In the genomic region with DNA sequence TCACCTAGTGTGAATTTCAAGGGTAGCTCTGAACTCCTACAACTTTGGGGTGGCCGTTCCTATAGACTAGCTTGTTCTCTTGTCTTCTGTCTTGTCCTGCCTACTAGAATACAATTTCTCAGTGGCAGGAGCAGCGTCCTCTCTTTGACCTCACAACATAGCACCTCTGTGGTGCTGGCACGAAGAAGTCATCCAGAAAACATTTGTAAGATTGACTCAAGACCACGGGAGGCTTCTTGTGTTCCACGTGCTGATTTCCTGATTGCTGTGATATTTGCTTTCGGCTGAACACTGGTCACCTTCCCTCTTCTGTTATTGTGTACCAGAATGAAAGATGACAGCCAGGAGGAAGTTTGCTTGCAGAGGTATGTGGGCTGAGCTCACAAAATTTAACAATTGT, we compare ENCODE assay signal across 29 cellular contexts. TPM values are rescaled to one million over a fixed set of nuclear protein-coding genes. Genes with fewer than 3 reads are reported as not detected.
DNase-seq lines count a peak whose midpoint lies in the region; ATAC-seq, FAIRE-seq and TF ChIP-seq lines count a peak whose summit lies in the region.
"Had no signal": no experiment of that assay in that cellular context is flagged by ENCODE, and none has a peak within 500 bp of the region (broad histone marks: within the 10 kb centered on the region; RNA-seq: fewer than 3 reads in every experiment).

No MANE protein-coding gene starts in this region.

- no peak overlapping the region for H2AFZ ChIP-seq in hepatocyte

- H3K27ac Mint-ChIP-seq in activated T-helper 1 cell treated with anti-CD3 and anti-CD28 coated beads, Interleukin-12 subunit alpha, Interleukin-12 subunit beta, Interleukin-2, Interleukin-4 antibody, amounts not matched to agents 30 ng/mL and 10 ng/mL and 1 ng/mL, durations not matched to agents 14 hours and 24 hours and 36 hours, result no peak overlapping the region
- H3K27ac Mint-ChIP-seq: activated CD8-positive, alpha-beta T cell treated with anti-CD3 and anti-CD28 coated beads for 36 hours; activated T-helper 17 cell treated with anti-CD3 and anti-CD28 coated beads, Interleukin-2, amount 50 U/mL, for 72 hours; dendritic cell treated with granulocyte-macrophage colony-stimulating factor and Interleukin-4, amounts not matched to agents 40 ng/mL and 50 ng/mL, for 4 days; type B pancreatic cell had no signal

- no peak for TF ChIP-seq CTCF in hepatocyte (IDR thresholded peaks at IDR 0.05; ENCODE audit: poor library complexity)

- H4K20me1 ChIP-seq in hepatocyte (ENCODE audit: insufficient read depth, poor library complexity, severe bottlenecking), result no peaks in the 10 kb centered on the region

- no peaks in the 10 kb centered on the region for H3K36me3 ChIP-seq in hepatocyte (replicated peaks; ENCODE audit: insufficient read depth, low read depth)

- H3K4me1 ChIP-seq in hepatocyte (ENCODE audit: insufficient read depth), result no peaks in the 10 kb centered on the region
- H3K4me1 ChIP-seq: psoas muscle had no signal

- peaks cover 8% of the 10 kb centered on the region for H3K27me3 Mint-ChIP-seq in activated T-helper 1 cell treated with anti-CD3 and anti-CD28 coated beads, Interleukin-12 subunit alpha, Interleukin-12 subunit beta, Interleukin-2, Interleukin-4 antibody, amounts not matched to agents 30 ng/mL and 10 ng/mL and 1 ng/mL, durations not matched to agents 14 hours and 24 hours and 36 hours (ENCODE audit: insufficient read depth)
- H3K27me3 Mint-ChIP-seq: activated CD8-positive, alpha-beta T cell treated with anti-CD3 and anti-CD28 coated beads for 36 hours; activated T-helper 17 cell treated with anti-CD3 and anti-CD28 coated beads, Interleukin-2, amount 50 U/mL, for 72 hours had no signal

- intact Hi-C loops in activated T-helper 1 cell treated with anti-CD3 and anti-CD28 coated beads, Interleukin-12 subunit alpha, Interleukin-12 subunit beta, Interleukin-2, Interleukin-4 antibody, amounts not matched to agents 30 ng/mL and 10 ng/mL and 1 ng/mL, durations not matched to agents 14 hours and 24 hours and 36 hours (cut with micrococcal nuclease), result loop anchor here (2.0 to 5.0 kb wide), 2 partner anchors 150 to 218 kb away; a partner anchor contains a TSS

- H3K4me1 Mint-ChIP-seq in activated T-helper 1 cell treated with anti-CD3 and anti-CD28 coated beads, Interleukin-12 subunit alpha, Interleukin-12 subunit beta, Interleukin-2, Interleukin-4 antibody, amounts not matched to agents 30 ng/mL and 10 ng/mL and 1 ng/mL, durations not matched to agents 14 hours and 24 hours and 36 hours (ENCODE audit: low read depth), result peaks cover 16% of the 10 kb centered on the region
- H3K4me1 Mint-ChIP-seq: activated T-helper 17 cell treated with anti-CD3 and anti-CD28 coated beads, Interleukin-2, amount 50 U/mL, for 72 hours had no signal

- no peaks in the 10 kb centered on the region for H3K9me2 ChIP-seq in hepatocyte (replicated peaks; ENCODE audit: insufficient read depth)

- no peaks in the 10 kb centered on the region for H3K9me3 ChIP-seq in hepatocyte (ENCODE audit: low read depth)
- H3K9me3 ChIP-seq: psoas muscle had no signal

- no peak for TF ChIP-seq POLR2A in GM12892 (IDR thresholded peaks at IDR 0.05; ENCODE audit: low read depth, low read length)

- no peak overlapping the region for H3K4me3 ChIP-seq in hepatocyte
- H3K4me3 ChIP-seq: psoas muscle had no signal

- no peaks in the 10 kb centered on the region for H3K9me3 Mint-ChIP-seq in activated T-helper 1 cell treated with anti-CD3 and anti-CD28 coated beads, Interleukin-12 subunit alpha, Interleukin-12 subunit beta, Interleukin-2, Interleukin-4 antibody, amounts not matched to agents 30 ng/mL and 10 ng/mL and 1 ng/mL, durations not matched to agents 14 hours and 24 hours and 36 hours
- H3K9me3 Mint-ChIP-seq: activated CD8-positive, alpha-beta T cell treated with anti-CD3 and anti-CD28 coated beads for 36 hours; activated T-helper 17 cell treated with anti-CD3 and anti-CD28 coated beads, Interleukin-2, amount 50 U/mL, for 72 hours had no signal

- H3K4me3 Mint-ChIP-seq in activated T-helper 1 cell treated with anti-CD3 and anti-CD28 coated beads, Interleukin-12 subunit alpha, Interleukin-12 subunit beta, Interleukin-2, Interleukin-4 antibody, amounts not matched to agents 30 ng/mL and 10 ng/mL and 1 ng/mL, durations not matched to agents 14 hours and 24 hours and 36 hours, result no peak overlapping the region
- H3K4me3 Mint-ChIP-seq: activated CD8-positive, alpha-beta T cell treated with anti-CD3 and anti-CD28 coated beads for 36 hours; activated T-helper 17 cell treated with anti-CD3 and anti-CD28 coated beads, Interleukin-2, amount 50 U/mL, for 72 hours; dendritic cell treated with granulocyte-macrophage colony-stimulating factor and Interleukin-4, amounts not matched to agents 40 ng/mL and 50 ng/mL, for 4 days; type B pancreatic cell had no signal

- no peak for ATAC-seq in HG02884 (IDR thresholded peaks at IDR 0.05; ENCODE audit: unreplicated experiment)
- ATAC-seq: activated CD8-positive, alpha-beta T cell treated with anti-CD3 and anti-CD28 coated beads for 36 hours; activated T-helper 17 cell treated with anti-CD3 and anti-CD28 coated beads, Interleukin-2, amount 50 U/mL, for 72 hours; Panc1; psoas muscle had no signal

- H3K36me3 Mint-ChIP-seq in activated T-helper 1 cell treated with anti-CD3 and anti-CD28 coated beads, Interleukin-12 subunit alpha, Interleukin-12 subunit beta, Interleukin-2, Interleukin-4 antibody, amounts not matched to agents 30 ng/mL and 10 ng/mL and 1 ng/mL, durations not matched to agents 14 hours and 24 hours and 36 hours (ENCODE audit: low read depth), result peaks cover 3% of the 10 kb centered on the region

- WGBS in hepatocyte (ENCODE audit: low lambda C conversion rate, missing lambda C conversion rate), result 68% methylated on average over 6 of the region's 6 CpGs

- no peak for DNase-seq in GM12892 (ENCODE audit: insufficient read length)
- DNase-seq in amniotic epithelial cell (ENCODE audit: low read depth), result peak; percentile 21
- no peak for DNase-seq in hepatocyte (ENCODE audit: low spot score)
- DNase-seq in renal cortical epithelial cell (ENCODE audit: low read depth), result peak; percentile 73
- no peak for DNase-seq in pons (ENCODE audit: low spot score)
- no peak for DNase-seq in activated T-helper 1 cell treated with anti-CD3 and anti-CD28 coated beads, Interleukin-12 subunit alpha, Interleukin-12 subunit beta, Interleukin-2, Interleukin-4 antibody, amounts not matched to agents 30 ng/mL and 10 ng/mL and 1 ng/mL, durations not matched to agents 14 hours and 24 hours and 36 hours (ENCODE audit: low spot score)
- no peak for DNase-seq in frontal cortex (ENCODE audit: low spot score in 2 of 2)
- DNase-seq: activated CD8-positive, alpha-beta T cell treated with anti-CD3 and anti-CD28 coated beads for 36 hours; activated naive CD4-positive, alpha-beta T cell treated with anti-CD3 and anti-CD28 coated beads, Interleukin-2, amount 50 U/mL, for 16 hours; anterior cingulate cortex; caudate nucleus; DMS79 treated with DMSO at 0.1 percent for 48 hours; erythroblast; H7; kidney; NCI-H1417 treated with DMSO at 0.1 percent for 48 hours; NCI-H2081 treated with DMSO at 0.1 percent for 48 hours; NCI-H2227 treated with DMSO at 0.1 percent for 48 hours; NCI-H526 treated with DMSO at 0.1 percent for 48 hours; psoas muscle; SHP77 treated with DMSO at 0.1 percent for 48 hours; stimulated activated CD4-positive, alpha-beta T cell treated with anti-CD3 and anti-CD28 coated beads, Interleukin-15, amount 100 ng/mL, for 24 hours; stimulated activated CD4-positive, alpha-beta T cell treated with anti-CD3 and anti-CD28 coated beads, Interleukin-4, amount 100 ng/mL, for 4 hours had no signal

- peak overlapping the region; percentile 29 for H3K27ac ChIP-seq in hepatocyte
- H3K27ac ChIP-seq: psoas muscle had no signal

- H3K27me3 ChIP-seq in hepatocyte, result no peaks in the 10 kb centered on the region

- FAIRE-seq in GM12892 (lab: Jason Lieb, UNC) (peak; percentile 48), frontal cortex (lab: Jason Lieb, UNC) (no peak)
- FAIRE-seq: kidney had no signal

- peaks cover 7% of the 10 kb centered on the region for H3K79me2 ChIP-seq in hepatocyte

- no peak overlapping the region for H3K4me2 ChIP-seq in hepatocyte

RNA-seq across cellular contexts. Expression of a gene that starts 27.0 kb away (rescaled TPM):
- polyA plus RNA-seq in GM12892 (2012; ENCODE audit: missing spikeins), result 14.4 TPM
- total RNA-seq in hepatocyte (50.7 and 52.9 TPM in 2 replicates), renal cortical epithelial cell (39.1 and 39.5 TPM in 2 replicates), frontal cortex (66.9 TPM)
- 27.7 and 36.1 TPM in 2 replicates for polyA plus RNA-seq in hepatocyte
- total RNA-seq in activated T-helper 1 cell treated with anti-CD3 and anti-CD28 coated beads, Interleukin-12 subunit alpha, Interleukin-12 subunit beta, Interleukin-2, Interleukin-4 antibody, amounts not matched to agents 30 ng/mL and 10 ng/mL and 1 ng/mL, durations not matched to agents 14 hours and 24 hours and 36 hours, result 0.05 TPM in 1 of 2 replicates, not detected in the other
- total RNA-seq: T-helper 2 cell treated with Interferon-gamma antibody and Interleukin-4, amounts not matched to agents 100 ng/mL and 5 ng/mL, for 36 hours had no signal

Comparison
In these comparisons a context has a peak if more than half of its experiments do, and no peak if none do; other contexts are left out.
1. DNase-seq: peak in amniotic epithelial cell (single experiment) and renal cortical epithelial cell (single experiment); none in GM12892 (single experiment), hepatocyte (single experiment), pons (single experiment), activated T-helper 1 cell treated with anti-CD3 and anti-CD28 coated beads, Interleukin-12 subunit alpha, Interleukin-12 subunit beta, Interleukin-2, Interleukin-4 antibody, amounts not matched to agents 30 ng/mL and 10 ng/mL and 1 ng/mL, durations not matched to agents 14 hours and 24 hours and 36 hours (single experiment) and frontal cortex (0 of 2).
2. RNA of a gene that starts 27.0 kb away (total RNA-seq): 66.9 TPM in frontal cortex (single experiment), 50.7 to 52.9 TPM in hepatocyte and 39.1 to 39.5 TPM in renal cortical epithelial cell; 0.05 TPM in activated T-helper 1 cell treated with anti-CD3 and anti-CD28 coated beads, Interleukin-12 subunit alpha, Interleukin-12 subunit beta, Interleukin-2, Interleukin-4 antibody, amounts not matched to agents 30 ng/mL and 10 ng/mL and 1 ng/mL, durations not matched to agents 14 hours and 24 hours and 36 hours; every median in the first group is over 10 times any median in the second.